ENCODE assay signal across 25 cellular contexts in genomic region chrX:31708116-31708515, GRCh38.
"Had no signal": no experiment of that assay in that cellular context is flagged by ENCODE, and none has a peak within 500 bp of the region (broad histone marks: within the 10 kb centered on the region; RNA-seq: fewer than 3 reads in every experiment).

No MANE protein-coding gene starts in this region.

- H3K4me3 ChIP-seq: gastrocnemius medialis, neural progenitor cell, prostate gland, spleen, upper lobe of left lung had no signal

- ATAC-seq: activated CD4-positive, alpha-beta T cell treated with anti-CD3 and anti-CD28 coated beads for 36 hours; activated T-helper 17 cell treated with anti-CD3 and anti-CD28 coated beads, Interleukin-2, amount 50 U/mL, for 72 hours; esophagus mucosa; gastrocnemius medialis; left ventricle myocardium superior; naive thymus-derived CD8-positive, alpha-beta T cell; WTC11 had no signal

- DNase-seq: activated CD4-positive, alpha-beta T cell treated with anti-CD3 and anti-CD28 coated beads for 36 hours; activated CD4-positive, alpha-beta T cell treated with anti-CD3 and anti-CD28 coated beads, Interleukin-2, amount 50 U/mL, for 4 hours; activated CD8-positive, alpha-beta memory T cell treated with anti-CD3 and anti-CD28 coated beads for 24 hours; activated CD8-positive, alpha-beta memory T cell treated with anti-CD3 and anti-CD28 coated beads, Interleukin-2, amount 50 U/mL, for 4 hours; activated naive CD4-positive, alpha-beta T cell treated with Interleukin-2 at 50 U/mL for 16 hours; activated naive CD8-positive, alpha-beta T cell treated with anti-CD3 and anti-CD28 coated beads for 36 hours; activated T-cell treated with anti-CD3 and anti-CD28 coated beads, Interleukin-2, amount 50 U/mL, for 24 hours; amniotic stem cell; central memory CD4-positive, alpha-beta T cell; effector memory CD4-positive, alpha-beta T cell; gastrocnemius medialis; hippocampal formation; left ventricle myocardium superior; mammary epithelial cell; naive thymus-derived CD8-positive, alpha-beta T cell; spleen; stimulated activated CD4-positive, alpha-beta T cell treated with anti-CD3 and anti-CD28 coated beads, Interleukin-4, amount 100 ng/mL, for 24 hours; stimulated activated naive CD4-positive, alpha-beta T cell treated with Interleukin-2 at 50 U/mL for 16 hours; T-helper 9 cell; upper lobe of left lung had no signal
